Comparison of ENCODE assay signal across 2 cellular contexts in the genomic region with DNA sequence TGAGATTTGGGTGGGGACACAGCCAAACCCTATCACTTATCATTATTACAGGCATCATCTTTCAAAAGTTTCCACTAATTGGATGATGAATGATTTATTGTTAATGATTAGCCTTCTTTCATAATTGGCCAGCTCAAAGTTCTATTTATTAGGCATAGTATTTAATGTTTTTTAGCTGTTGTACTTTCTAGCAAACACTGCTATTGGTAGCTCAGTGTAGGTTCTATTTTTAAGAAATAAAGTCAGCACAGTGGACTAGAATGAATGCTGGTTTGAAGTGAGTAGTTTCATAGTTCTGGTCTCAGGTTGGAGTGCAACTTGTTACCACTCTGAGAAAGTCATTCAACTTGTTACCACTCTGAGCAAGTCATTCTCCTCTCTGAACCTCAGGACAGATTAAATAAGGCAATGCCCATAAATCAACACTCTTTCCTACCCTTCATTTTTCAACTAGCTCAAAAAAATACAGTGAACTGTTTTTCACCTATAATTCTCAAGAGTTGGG.
TF ChIP-seq lines count a peak whose summit lies in the region.

No MANE protein-coding gene starts in this region.

TF ChIP-seq in liver, 16 proteins besides CTCF, POLR2A, EP300 and RAD21:
- no peak for TF ChIP-seq EGR1 (IDR thresholded peaks at IDR 0.05; ENCODE audit: low read depth in 2 of 2)
- TF ChIP-seq, protein P1, sequence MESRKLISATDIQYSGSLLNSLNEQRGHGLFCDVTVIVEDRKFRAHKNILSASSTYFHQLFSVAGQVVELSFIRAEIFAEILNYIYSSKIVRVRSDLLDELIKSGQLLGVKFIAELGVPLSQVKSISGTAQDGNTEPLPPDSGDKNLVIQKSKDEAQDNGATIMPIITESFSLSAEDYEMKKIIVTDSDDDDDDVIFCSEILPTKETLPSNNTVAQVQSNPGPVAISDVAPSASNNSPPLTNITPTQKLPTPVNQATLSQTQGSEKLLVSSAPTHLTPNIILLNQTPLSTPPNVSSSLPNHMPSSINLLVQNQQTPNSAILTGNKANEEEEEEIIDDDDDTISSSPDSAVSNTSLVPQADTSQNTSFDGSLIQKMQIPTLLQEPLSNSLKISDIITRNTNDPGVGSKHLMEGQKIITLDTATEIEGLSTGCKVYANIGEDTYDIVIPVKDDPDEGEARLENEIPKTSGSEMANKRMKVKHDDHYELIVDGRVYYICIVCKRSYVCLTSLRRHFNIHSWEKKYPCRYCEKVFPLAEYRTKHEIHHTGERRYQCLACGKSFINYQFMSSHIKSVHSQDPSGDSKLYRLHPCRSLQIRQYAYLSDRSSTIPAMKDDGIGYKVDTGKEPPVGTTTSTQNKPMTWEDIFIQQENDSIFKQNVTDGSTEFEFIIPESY (IDR thresholded peaks at IDR 0.05), result no peak
- no peak for TF ChIP-seq JUND (IDR thresholded peaks at IDR 0.05)
- TF ChIP-seq HNF4A (conservative IDR thresholded peaks at IDR 0.05), result peak; percentile 10 to 23
- TF ChIP-seq HNF4G (IDR thresholded peaks at IDR 0.05), result no peak
- no peak for TF ChIP-seq GABPA (IDR thresholded peaks at IDR 0.05 in 1 of 2, conservative IDR thresholded peaks at IDR 0.05 in 1 of 2)
- no peak for TF ChIP-seq RXRA (IDR thresholded peaks at IDR 0.05)
- no peak for TF ChIP-seq FOXA2 (IDR thresholded peaks at IDR 0.05)
- TF ChIP-seq SP1 (IDR thresholded peaks at IDR 0.05), result no peak

TF ChIP-seq in HepG2, 621 proteins besides CTCF, POLR2A, EP300 and RAD21:
- TF ChIP-seq PHF5A (CRISPR knock-in tag; IDR thresholded peaks at IDR 0.05; ENCODE audit: low read depth, unreplicated experiment), result no peak
- no peak for TF ChIP-seq SMARCC2 (IDR thresholded peaks at IDR 0.05)
- TF ChIP-seq, protein P2, sequence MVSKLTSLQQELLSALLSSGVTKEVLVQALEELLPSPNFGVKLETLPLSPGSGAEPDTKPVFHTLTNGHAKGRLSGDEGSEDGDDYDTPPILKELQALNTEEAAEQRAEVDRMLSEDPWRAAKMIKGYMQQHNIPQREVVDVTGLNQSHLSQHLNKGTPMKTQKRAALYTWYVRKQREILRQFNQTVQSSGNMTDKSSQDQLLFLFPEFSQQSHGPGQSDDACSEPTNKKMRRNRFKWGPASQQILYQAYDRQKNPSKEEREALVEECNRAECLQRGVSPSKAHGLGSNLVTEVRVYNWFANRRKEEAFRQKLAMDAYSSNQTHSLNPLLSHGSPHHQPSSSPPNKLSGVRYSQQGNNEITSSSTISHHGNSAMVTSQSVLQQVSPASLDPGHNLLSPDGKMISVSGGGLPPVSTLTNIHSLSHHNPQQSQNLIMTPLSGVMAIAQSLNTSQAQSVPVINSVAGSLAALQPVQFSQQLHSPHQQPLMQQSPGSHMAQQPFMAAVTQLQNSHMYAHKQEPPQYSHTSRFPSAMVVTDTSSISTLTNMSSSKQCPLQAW (CRISPR knock-in tag; IDR thresholded peaks at IDR 0.05), result no peak
- TF ChIP-seq BRD4 (CRISPR knock-in tag; IDR thresholded peaks at IDR 0.05), result no peak
- no peak for TF ChIP-seq SYNCRIP (IDR thresholded peaks at IDR 0.05; ENCODE audit: insufficient read depth, low read depth, low read length)
- TF ChIP-seq, protein P3, sequence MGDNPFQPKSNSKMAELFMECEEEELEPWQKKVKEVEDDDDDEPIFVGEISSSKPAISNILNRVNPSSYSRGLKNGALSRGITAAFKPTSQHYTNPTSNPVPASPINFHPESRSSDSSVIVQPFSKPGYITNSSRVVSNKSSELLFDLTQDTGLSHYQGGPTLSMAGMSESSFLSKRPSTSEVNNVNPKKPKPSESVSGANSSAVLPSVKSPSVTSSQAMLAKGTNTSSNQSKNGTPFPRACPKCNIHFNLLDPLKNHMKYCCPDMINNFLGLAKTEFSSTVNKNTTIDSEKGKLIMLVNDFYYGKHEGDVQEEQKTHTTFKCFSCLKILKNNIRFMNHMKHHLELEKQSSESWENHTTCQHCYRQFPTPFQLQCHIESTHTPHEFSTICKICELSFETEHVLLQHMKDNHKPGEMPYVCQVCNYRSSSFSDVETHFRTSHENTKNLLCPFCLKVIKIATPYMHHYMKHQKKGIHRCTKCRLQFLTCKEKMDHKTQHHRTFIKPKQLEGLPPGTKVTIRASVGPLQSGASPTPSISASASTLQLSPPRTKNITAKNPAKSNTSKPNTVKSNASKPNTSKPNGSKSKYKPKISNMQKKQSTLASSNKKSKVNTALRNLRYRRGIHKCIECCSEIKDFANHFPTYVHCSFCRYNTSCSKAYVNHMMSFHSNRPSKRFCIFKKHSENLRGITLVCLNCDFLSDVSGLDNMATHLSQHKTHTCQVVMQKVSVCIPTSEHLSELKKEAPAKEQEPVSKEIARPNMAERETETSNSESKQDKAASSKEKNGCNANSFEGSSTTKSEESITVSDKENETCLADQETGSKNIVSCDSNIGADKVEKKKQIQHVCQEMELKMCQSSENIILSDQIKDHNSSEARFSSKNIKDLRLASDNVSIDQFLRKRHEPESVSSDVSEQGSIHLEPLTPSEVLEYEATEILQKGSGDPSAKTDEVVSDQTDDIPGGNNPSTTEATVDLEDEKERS (CRISPR knock-in tag; IDR thresholded peaks at IDR 0.05), result no peak
- no peak for TF ChIP-seq MED8 (CRISPR knock-in tag; IDR thresholded peaks at IDR 0.05; ENCODE audit: insufficient replicate concordance)
- TF ChIP-seq SOX5 (CRISPR knock-in tag; IDR thresholded peaks at IDR 0.05; ENCODE audit: borderline replicate concordance), result no peak
- TF ChIP-seq, protein P4, sequence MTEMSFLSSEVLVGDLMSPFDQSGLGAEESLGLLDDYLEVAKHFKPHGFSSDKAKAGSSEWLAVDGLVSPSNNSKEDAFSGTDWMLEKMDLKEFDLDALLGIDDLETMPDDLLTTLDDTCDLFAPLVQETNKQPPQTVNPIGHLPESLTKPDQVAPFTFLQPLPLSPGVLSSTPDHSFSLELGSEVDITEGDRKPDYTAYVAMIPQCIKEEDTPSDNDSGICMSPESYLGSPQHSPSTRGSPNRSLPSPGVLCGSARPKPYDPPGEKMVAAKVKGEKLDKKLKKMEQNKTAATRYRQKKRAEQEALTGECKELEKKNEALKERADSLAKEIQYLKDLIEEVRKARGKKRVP (CRISPR knock-in tag; IDR thresholded peaks at IDR 0.05), result no peak
- TF ChIP-seq, protein P5, sequence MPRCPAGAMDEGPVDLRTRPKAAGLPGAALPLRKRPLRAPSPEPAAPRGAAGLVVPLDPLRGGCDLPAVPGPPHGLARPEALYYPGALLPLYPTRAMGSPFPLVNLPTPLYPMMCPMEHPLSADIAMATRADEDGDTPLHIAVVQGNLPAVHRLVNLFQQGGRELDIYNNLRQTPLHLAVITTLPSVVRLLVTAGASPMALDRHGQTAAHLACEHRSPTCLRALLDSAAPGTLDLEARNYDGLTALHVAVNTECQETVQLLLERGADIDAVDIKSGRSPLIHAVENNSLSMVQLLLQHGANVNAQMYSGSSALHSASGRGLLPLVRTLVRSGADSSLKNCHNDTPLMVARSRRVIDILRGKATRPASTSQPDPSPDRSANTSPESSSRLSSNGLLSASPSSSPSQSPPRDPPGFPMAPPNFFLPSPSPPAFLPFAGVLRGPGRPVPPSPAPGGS (CRISPR knock-in tag; IDR thresholded peaks at IDR 0.05), result no peak
- TF ChIP-seq ZNF207 (IDR thresholded peaks at IDR 0.05; ENCODE audit: borderline replicate concordance), result no peak
- TF ChIP-seq ZFP36L1 (CRISPR knock-in tag; IDR thresholded peaks at IDR 0.05), result no peak
- no peak for TF ChIP-seq ZNF550 (CRISPR knock-in tag; IDR thresholded peaks at IDR 0.05; ENCODE audit: borderline replicate concordance)
